In genomic region chr4:43763029-43763610, GRCh38 we compare ENCODE assay signal across 12 cellular contexts.
DNase-seq lines count a peak whose midpoint lies in the region; ATAC-seq and TF ChIP-seq lines count a peak whose summit lies in the region.
"Had no signal": no experiment of that assay in that cellular context is flagged by ENCODE, and none has a peak within 500 bp of the region (broad histone marks: within the 10 kb centered on the region; RNA-seq: fewer than 3 reads in every experiment).

No MANE protein-coding gene starts in this region.

- H3K9me3 ChIP-seq in right cardiac atrium (ENCODE audit: control insufficient read depth, low read length), result no peaks in the 10 kb centered on the region

- no peak overlapping the region for H3K27ac ChIP-seq in right cardiac atrium (ENCODE audit: low read length)

- ATAC-seq in GM18502 (IDR thresholded peaks at IDR 0.05; ENCODE audit: poor library complexity, unreplicated experiment) (peak; percentile 78), GM21723 (IDR thresholded peaks at IDR 0.05; ENCODE audit: unreplicated experiment) (peak; percentile 56), HG03520 (IDR thresholded peaks at IDR 0.05; ENCODE audit: unreplicated experiment) (peak; percentile 62), right cardiac atrium (no peak)
- ATAC-seq: activated CD4-positive, CD25-positive, alpha-beta regulatory T cell treated with anti-CD3 and anti-CD28 coated beads, Interleukin-2, amount 50 U/mL, for 24 hours; naive thymus-derived CD8-positive, alpha-beta T cell had no signal

- WGBS in right cardiac atrium, result 45% methylated on average over 4 of the region's 4 CpGs

- H3K27me3 ChIP-seq in right cardiac atrium (ENCODE audit: control insufficient read depth, insufficient read depth), result no peaks in the 10 kb centered on the region

- no peak overlapping the region for H3K4me3 ChIP-seq in fibroblast of mammary gland (ENCODE audit: control insufficient read depth, low read depth, low read length)
- no peak overlapping the region for H3K4me3 ChIP-seq in right cardiac atrium (ENCODE audit: low read length)

- intact Hi-C loops in right cardiac atrium (cut with DNase I), result no loop called here

- no peaks in the 10 kb centered on the region for H3K4me1 ChIP-seq in right cardiac atrium (ENCODE audit: control insufficient read depth, insufficient read depth, low read length)

- TF ChIP-seq CTCF in fibroblast of mammary gland (conservative IDR thresholded peaks at IDR 0.05; ENCODE audit: control insufficient read depth, insufficient read depth, low read depth, low read length), result no peak

- DNase-seq in fibroblast of mammary gland (ENCODE audit: low read depth) (peak; percentile 2), HuH-7 (ENCODE audit: low spot score) (no peak), NCI-H1092 (lab: John Stamatoyannopoulos, UW) (no peak), NCI-H1105 treated with DMSO at 0.1 percent for 48 hours (lab: John Stamatoyannopoulos, UW) (no peak), right cardiac atrium (no peak)
- DNase-seq: DMS 273 treated with DMSO at 0.1 percent for 48 hours; foreskin melanocyte; naive thymus-derived CD8-positive, alpha-beta T cell had no signal

Comparison
In these comparisons a context has a peak if more than half of its experiments do, and no peak if none do; other contexts are left out.
1. ATAC-seq: peak in GM18502 (single experiment), GM21723 (single experiment) and HG03520 (single experiment); none in right cardiac atrium (0 of 2).